Comparison of ENCODE assay signal across 20 cellular contexts in the genomic region with DNA sequence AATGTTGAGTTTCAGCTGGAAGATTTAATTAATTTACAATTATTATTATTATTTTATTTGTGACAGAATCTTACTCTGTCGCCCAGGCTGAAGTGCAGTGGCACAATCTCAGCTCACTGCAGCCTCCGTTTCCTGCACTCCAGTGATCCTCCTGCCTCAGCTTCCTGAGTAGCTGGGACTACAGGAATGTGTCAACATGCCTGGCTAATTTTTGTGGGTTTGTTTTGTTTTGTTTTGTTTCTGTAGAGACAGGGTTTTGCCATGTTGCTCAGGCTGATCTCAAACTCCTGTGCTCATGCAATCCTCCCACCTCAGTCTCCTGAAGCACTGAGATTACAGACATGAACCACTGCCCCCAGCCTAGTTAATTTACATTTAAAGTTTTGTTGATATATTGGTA.
DNase-seq lines count a peak whose midpoint lies in the region; ATAC-seq, FAIRE-seq and TF ChIP-seq lines count a peak whose summit lies in the region.
"Had no signal": no experiment of that assay in that cellular context is flagged by ENCODE, and none has a peak within 500 bp of the region (broad histone marks: within the 10 kb centered on the region; RNA-seq: fewer than 3 reads in every experiment).

No MANE protein-coding gene starts in this region.

- ATAC-seq in foreskin keratinocyte, result no peak
- ATAC-seq in GM21717 (IDR thresholded peaks at IDR 0.05; ENCODE audit: unreplicated experiment), result no peak
- no peak for ATAC-seq in activated CD8-positive, alpha-beta T cell treated with anti-CD3 and anti-CD28 coated beads for 36 hours
- ATAC-seq: esophagus mucosa; stimulated activated naive CD8-positive, alpha-beta T cell treated with anti-CD3 and anti-CD28 coated beads, Interleukin-15, amount 100 ng/mL, for 72 hours had no signal

- no peak overlapping the region for H3K9ac ChIP-seq in mammary epithelial cell (ENCODE audit: insufficient read depth, low read length)
- H3K9ac ChIP-seq in astrocyte (ENCODE audit: low read length), result no peak overlapping the region
- H3K9ac ChIP-seq: SK-N-SH had no signal

- in situ Hi-C loops in mammary epithelial cell (cut with MboI; ENCODE audit: low sequenced_read_pairs in 2 of 2), result no loop called here

- WGBS in mammary epithelial cell (ENCODE audit: low coverage, missing lambda C conversion rate), result 69% methylated on average over 2 of the region's 2 CpGs

- H3K9me3 ChIP-seq in mammary epithelial cell (replicated peaks; ENCODE audit: insufficient read depth, low read length), result no peaks in the 10 kb centered on the region
- no peaks in the 10 kb centered on the region for H3K9me3 ChIP-seq in astrocyte (ENCODE audit: insufficient read depth, low read depth, low read length)
- no peaks in the 10 kb centered on the region for H3K9me3 ChIP-seq in breast epithelium
- H3K9me3 ChIP-seq: HAP-1, neutrophil, SK-N-SH had no signal

- no peak for FAIRE-seq in astrocyte (lab: Jason Lieb, UNC)

- H3K79me2 ChIP-seq in mammary epithelial cell (ENCODE audit: insufficient read depth, low read length) (no peaks in the 10 kb centered on the region), astrocyte (ENCODE audit: insufficient read depth, low read length) (no peaks in the 10 kb centered on the region)

- peak; percentile 16 for DNase-seq in mammary epithelial cell
- DNase-seq in MCF 10A (ENCODE audit: unreplicated experiment), result no peak
- DNase-seq in astrocyte (ENCODE audit: low read depth), result peak; percentile 17
- peak; percentile 14 to 56 for DNase-seq in foreskin keratinocyte
- DNase-seq in stromal cell of bone marrow (ENCODE audit: low read depth), result peak; percentile 18
- DNase-seq in activated CD8-positive, alpha-beta T cell treated with anti-CD3 and anti-CD28 coated beads for 36 hours, result no peak
- no peak for DNase-seq in breast epithelium (ENCODE audit: low spot score in 2 of 2)
- DNase-seq: 8988T; activated gamma-delta T cell treated with Interleukin-2 at 50 U/mL for 16 hours; CD4-positive, alpha-beta T cell; NCI-H1092; NCI-H2227 treated with DMSO at 0.1 percent for 48 hours; SK-N-SH; stimulated activated naive CD8-positive, alpha-beta T cell treated with anti-CD3 and anti-CD28 coated beads, Interleukin-15, amount 100 ng/mL, for 72 hours had no signal

- H3K27ac ChIP-seq in mammary epithelial cell (ENCODE audit: insufficient read depth, low read depth, low read length) (no peak overlapping the region), astrocyte (ENCODE audit: low read depth, low read length) (no peak overlapping the region), foreskin keratinocyte (no peak overlapping the region), breast epithelium (no peak overlapping the region)
- H3K27ac ChIP-seq: neutrophil, VCaP had no signal

- no peak for TF ChIP-seq POLR2A in breast epithelium (IDR thresholded peaks at IDR 0.05)

- H3K9me3 Mint-ChIP-seq in MCF 10A (ENCODE audit: unreplicated experiment), result no peaks in the 10 kb centered on the region
- H3K9me3 Mint-ChIP-seq in astrocyte (ENCODE audit: unreplicated experiment), result no peaks in the 10 kb centered on the region
- peaks cover 1% of the 10 kb centered on the region for H3K9me3 Mint-ChIP-seq in activated CD8-positive, alpha-beta T cell treated with anti-CD3 and anti-CD28 coated beads for 36 hours
- H3K9me3 Mint-ChIP-seq: CD4-positive, alpha-beta T cell had no signal

- intact Hi-C loops in mammary epithelial cell (cut with micrococcal nuclease) (no loop called here), MCF 10A (cut with micrococcal nuclease) (no loop called here), breast epithelium (cut with DNase I; ENCODE audit: low total_unique reads) (no loop called here)
- intact Hi-C loops in activated CD8-positive, alpha-beta T cell treated with anti-CD3 and anti-CD28 coated beads for 36 hours (cut with micrococcal nuclease), result no loop called here

- no peaks in the 10 kb centered on the region for H4K20me1 ChIP-seq in mammary epithelial cell (ENCODE audit: insufficient read depth, low read length)
- H4K20me1 ChIP-seq in astrocyte (ENCODE audit: insufficient read depth, low read length), result no peaks in the 10 kb centered on the region

- no peak for TF ChIP-seq CTCF in mammary epithelial cell (conservative IDR thresholded peaks at IDR 0.05 in 1 of 2, IDR thresholded peaks at IDR 0.05 in 1 of 2; ENCODE audit: extremely low read depth in 1 of 2, insufficient read depth in 1 of 2, low read depth in 1 of 2, low read length in 2 of 2)
- no peak for TF ChIP-seq CTCF in MCF 10A (IDR thresholded peaks at IDR 0.05; ENCODE audit: unreplicated experiment)
- no peak for TF ChIP-seq CTCF in astrocyte (IDR thresholded peaks at IDR 0.05; ENCODE audit: insufficient read depth, low read depth, low read length)
- TF ChIP-seq CTCF in foreskin keratinocyte (conservative IDR thresholded peaks at IDR 0.05), result no peak
- no peak for TF ChIP-seq CTCF in activated CD8-positive, alpha-beta T cell treated with anti-CD3 and anti-CD28 coated beads for 36 hours (IDR thresholded peaks at IDR 0.05)
- TF ChIP-seq CTCF in breast epithelium (IDR thresholded peaks at IDR 0.05), result no peak

- POLR2A ChIA-PET in MCF 10A (lab: Yijun Ruan, JAX), result no interaction called here
- POLR2A ChIA-PET in activated CD8-positive, alpha-beta T cell treated with anti-CD3 and anti-CD28 coated beads for 36 hours (lab: Charles Lee), result no interaction called here

- H2AFZ ChIP-seq in mammary epithelial cell (ENCODE audit: low read depth, low read length) (no peak overlapping the region), astrocyte (ENCODE audit: low read depth, low read length) (no peak overlapping the region)

- H3K4me3 Mint-ChIP-seq in MCF 10A (ENCODE audit: unreplicated experiment) (no peak overlapping the region), astrocyte (ENCODE audit: unreplicated experiment) (no peak overlapping the region)
- no peak overlapping the region for H3K4me3 Mint-ChIP-seq in activated CD8-positive, alpha-beta T cell treated with anti-CD3 and anti-CD28 coated beads for 36 hours
- H3K4me3 Mint-ChIP-seq: CD4-positive, alpha-beta T cell; memory B cell; stimulated activated naive CD8-positive, alpha-beta T cell treated with anti-CD3 and anti-CD28 coated beads, Interleukin-15, amount 100 ng/mL, for 72 hours had no signal

- H3K36me3 ChIP-seq in mammary epithelial cell (ENCODE audit: insufficient read depth, low read length) (no peaks in the 10 kb centered on the region), astrocyte (ENCODE audit: insufficient read depth, low read length) (no peaks in the 10 kb centered on the region), breast epithelium (no peaks in the 10 kb centered on the region)
- H3K36me3 ChIP-seq: HAP-1, neutrophil had no signal

- no peak overlapping the region for H3K4me2 ChIP-seq in mammary epithelial cell (ENCODE audit: insufficient read depth, low read depth, low read length)
- no peak overlapping the region for H3K4me2 ChIP-seq in astrocyte (ENCODE audit: low read length)
- H3K4me2 ChIP-seq: SK-N-SH had no signal

- H3K27me3 ChIP-seq in mammary epithelial cell (ENCODE audit: insufficient read depth, low read length) (no peaks in the 10 kb centered on the region), astrocyte (ENCODE audit: insufficient read depth, low read length) (no peaks in the 10 kb centered on the region), foreskin keratinocyte (no peaks in the 10 kb centered on the region), breast epithelium (no peaks in the 10 kb centered on the region)
- H3K27me3 ChIP-seq: neutrophil had no signal

- no peak overlapping the region for H3K27ac Mint-ChIP-seq in MCF 10A (ENCODE audit: low read depth, unreplicated experiment)
- H3K27ac Mint-ChIP-seq in astrocyte (ENCODE audit: unreplicated experiment), result peak overlapping the region; percentile 85
- no peak overlapping the region for H3K27ac Mint-ChIP-seq in activated CD8-positive, alpha-beta T cell treated with anti-CD3 and anti-CD28 coated beads for 36 hours
- H3K27ac Mint-ChIP-seq: CD4-positive, alpha-beta T cell; memory B cell; stimulated activated naive CD8-positive, alpha-beta T cell treated with anti-CD3 and anti-CD28 coated beads, Interleukin-15, amount 100 ng/mL, for 72 hours had no signal

- CTCF ChIA-PET in mammary epithelial cell (lab: Charles Lee; ENCODE audit: low non-redundant PET) (no interaction called here), MCF 10A (lab: Yijun Ruan, JAX) (interaction anchor here (0.7 kb wide), 1 partner anchor 28 kb away, joined by 3 read pairs; no protein-coding TSS in a partner anchor)
- CTCF ChIA-PET in activated CD8-positive, alpha-beta T cell treated with anti-CD3 and anti-CD28 coated beads for 36 hours (lab: Charles Lee), result no interaction called here

- no TSS peak for BruUV-seq in mammary epithelial cell (replicated peaks; lab: Mats Ljungman, UMichigan)
- no TSS peak for BruUV-seq in MCF 10A (replicated peaks; lab: Mats Ljungman, UMichigan)

- H3K36me3 Mint-ChIP-seq in MCF 10A (ENCODE audit: insufficient read depth, unreplicated experiment) (no peaks in the 10 kb centered on the region), astrocyte (ENCODE audit: low read depth, unreplicated experiment) (no peaks in the 10 kb centered on the region)
- no peaks in the 10 kb centered on the region for H3K36me3 Mint-ChIP-seq in activated CD8-positive, alpha-beta T cell treated with anti-CD3 and anti-CD28 coated beads for 36 hours (ENCODE audit: low read depth)
- H3K36me3 Mint-ChIP-seq: memory B cell had no signal

- H3K27me3 Mint-ChIP-seq in MCF 10A (ENCODE audit: insufficient read depth, unreplicated experiment) (peaks cover 13% of the 10 kb centered on the region), astrocyte (ENCODE audit: low read depth, unreplicated experiment) (no peaks in the 10 kb centered on the region)
- H3K27me3 Mint-ChIP-seq in activated CD8-positive, alpha-beta T cell treated with anti-CD3 and anti-CD28 coated beads for 36 hours, result no peaks in the 10 kb centered on the region
- H3K27me3 Mint-ChIP-seq: CD4-positive, alpha-beta T cell; memory B cell; stimulated activated naive CD8-positive, alpha-beta T cell treated with anti-CD3 and anti-CD28 coated beads, Interleukin-15, amount 100 ng/mL, for 72 hours had no signal

- H3K4me1 ChIP-seq in mammary epithelial cell (ENCODE audit: insufficient read depth, low read length), result no peaks in the 10 kb centered on the region
- H3K4me1 ChIP-seq in astrocyte (ENCODE audit: insufficient read depth, low read length), result no peaks in the 10 kb centered on the region
- no peaks in the 10 kb centered on the region for H3K4me1 ChIP-seq in foreskin keratinocyte
- no peaks in the 10 kb centered on the region for H3K4me1 ChIP-seq in breast epithelium
- H3K4me1 ChIP-seq: HAP-1 had no signal

- H3K4me1 Mint-ChIP-seq in MCF 10A (ENCODE audit: insufficient read depth, unreplicated experiment) (no peaks in the 10 kb centered on the region), astrocyte (ENCODE audit: low read depth, unreplicated experiment) (peaks cover 15% of the 10 kb centered on the region)
- H3K4me1 Mint-ChIP-seq in activated CD8-positive, alpha-beta T cell treated with anti-CD3 and anti-CD28 coated beads for 36 hours (ENCODE audit: low read depth), result no peaks in the 10 kb centered on the region
- H3K4me1 Mint-ChIP-seq: memory B cell; stimulated activated naive CD8-positive, alpha-beta T cell treated with anti-CD3 and anti-CD28 coated beads, Interleukin-15, amount 100 ng/mL, for 72 hours had no signal

- dilution Hi-C loops in mammary epithelial cell (cut with HindIII; ENCODE audit: low sequenced_read_pairs), result no loop called here

- no peak overlapping the region for H3K4me3 ChIP-seq in mammary epithelial cell (replicated peaks in 1 of 3; ENCODE audit: insufficient read depth in 1 of 3, low read depth in 2 of 3, low read length in 3 of 3)
- no peak overlapping the region for H3K4me3 ChIP-seq in astrocyte (ENCODE audit: insufficient read depth, low read depth, low read length)
- no peak overlapping the region for H3K4me3 ChIP-seq in breast epithelium
- H3K4me3 ChIP-seq: HAP-1 had no signal

Comparison
In these comparisons a context has a peak if more than half of its experiments do, and no peak if none do; other contexts are left out.
1. DNase-seq: peak in mammary epithelial cell (single experiment), astrocyte (single experiment), foreskin keratinocyte (2 of 2) and stromal cell of bone marrow (single experiment); none in MCF 10A (single experiment), activated CD8-positive, alpha-beta T cell treated with anti-CD3 and anti-CD28 coated beads for 36 hours (single experiment) and breast epithelium (0 of 2).